Comparison of ENCODE assay signal across 8 cellular contexts in genomic region chr3:139389552-139390368, GRCh38. TPM values are rescaled to one million over a fixed set of nuclear protein-coding genes. Genes with fewer than 3 reads are reported as not detected.
DNase-seq lines count a peak whose midpoint lies in the region; ATAC-seq, FAIRE-seq and TF ChIP-seq lines count a peak whose summit lies in the region.

Gene COPB2, minus strand, starts transcription at chr3:139389647. Its CDS starts 97 bp downstream, at chr3:139389550.

- FAIRE-seq in endothelial cell of umbilical vein (lab: Jason Lieb, UNC): peak; percentile 95

- in situ Hi-C loops in IMR-90 (cut with MboI; ENCODE audit: low sequenced_read_pairs): loop anchor here (5.0 kb wide), 1 partner anchor 42 kb away; no protein-coding TSS in a partner anchor

- no peak for TF ChIP-seq RAD21 in IMR-90 (IDR thresholded peaks at IDR 0.05; ENCODE audit: low read length)

- H3K27me3 ChIP-seq in IMR-90 (ENCODE audit: control insufficient read depth, insufficient read depth, low read length) (no peaks in the 10 kb centered on the region), endothelial cell of umbilical vein (ENCODE audit: control insufficient read depth in 2 of 2, insufficient read depth in 2 of 2, low read length in 2 of 2) (peaks cover 6 to 11% of the 10 kb centered on the region in 2 experiments)

- H3K56ac ChIP-seq in IMR-90 (ENCODE audit: extremely low read depth, insufficient read depth, low read length): peak within 1 kb of the TSS; percentile 96

- H3K9me3 ChIP-seq in IMR-90 (ENCODE audit: control insufficient read depth, insufficient read depth, low read length): no peaks in the 10 kb centered on the region
- H3K9me3 ChIP-seq in endothelial cell of umbilical vein (replicated peaks; ENCODE audit: control insufficient read depth, insufficient read depth, low read length): no peaks in the 10 kb centered on the region

- H3K79me2 ChIP-seq in endothelial cell of umbilical vein (ENCODE audit: control insufficient read depth, insufficient read depth, low read length): peaks cover 45% of the 10 kb centered on the region

- H4K5ac ChIP-seq in IMR-90 (ENCODE audit: low read depth, low read length): peak within 1 kb of the TSS; percentile 74

- H2AK9ac ChIP-seq in IMR-90 (replicated peaks; ENCODE audit: low read depth, low read length, poor library complexity): peak within 1 kb of the TSS; percentile 99

- H3K9ac ChIP-seq in IMR-90 (ENCODE audit: low read depth, low read length): peak within 1 kb of the TSS; percentile 95
- H3K9ac ChIP-seq in endothelial cell of umbilical vein (replicated peaks; ENCODE audit: extremely low read depth, insufficient read depth, low read length): peak within 1 kb of the TSS; percentile 98

- H2BK20ac ChIP-seq in IMR-90 (ENCODE audit: low read depth, low read length): 0 out of 2 replicates have a peak within 1 kb of the TSS, but pooled peaks have one; percentile 36

- peak within 1 kb of the TSS; percentile 89 for H4K91ac ChIP-seq in IMR-90 (ENCODE audit: insufficient read depth, low read depth, low read length)

- DNase-seq in DMS 273 (lab: John Stamatoyannopoulos, UW; ENCODE audit: unreplicated experiment) (peak; percentile 100), IMR-90 (peak; percentile 99), OCI-M1 (lab: John Stamatoyannopoulos, UW) (peak; percentile 99), activated T-cell treated with anti-CD3 and anti-CD28 coated beads for 24 hours (ENCODE audit: low read depth) (peak; percentile 96), endothelial cell of umbilical vein (ENCODE audit: low read depth, low spot score) (peak; percentile 100), midbrain (lab: John Stamatoyannopoulos, UW) (peak; percentile 100)
- DNase-seq in stimulated activated CD8-positive, alpha-beta memory T cell treated with anti-CD3 and anti-CD28 coated beads, Interleukin-2, amount 100 ng/mL, for 1 hour (ENCODE audit: low read depth in 2 of 2): peak; percentile 93 to 95

- dilution Hi-C loops in IMR-90 (cut with HindIII; ENCODE audit: low sequenced_read_pairs, unreplicated experiment): no loop called here
- dilution Hi-C loops in endothelial cell of umbilical vein (cut with MboI; ENCODE audit: extremely low pct_ligation_motif_present, low sequenced_read_pairs): no loop called here

- peak within 1 kb of the TSS; percentile 96 for H3K14ac ChIP-seq in IMR-90 (replicated peaks; ENCODE audit: low read depth, low read length)

- peak within 1 kb of the TSS; percentile 88 for H2BK5ac ChIP-seq in IMR-90 (ENCODE audit: low read depth, low read length, poor library complexity, severe bottlenecking)

- peaks cover 2 to 14% of the 10 kb centered on the region in 2 experiments; a peak in 2 of 4 replicates for H3K79me1 ChIP-seq in IMR-90 (ENCODE audit: low read depth in 1 of 2, low read length in 2 of 2)

- peak within 1 kb of the TSS; percentile 96 for H3K23ac ChIP-seq in IMR-90 (ENCODE audit: low read depth, low read length)

- no peaks in the 10 kb centered on the region for H3K36me3 ChIP-seq in IMR-90 (ENCODE audit: control insufficient read depth, insufficient read depth, low read length)
- no peaks in the 10 kb centered on the region for H3K36me3 ChIP-seq in endothelial cell of umbilical vein (ENCODE audit: control insufficient read depth in 2 of 2, extremely low read depth in 1 of 2, insufficient read depth in 2 of 2, low read length in 2 of 2)

- peak within 1 kb of the TSS; percentile 72 to 96 for H4K8ac ChIP-seq in IMR-90 (ENCODE audit: low read depth in 2 of 2, low read length in 2 of 2)

- H3K9me1 ChIP-seq in IMR-90 (ENCODE audit: insufficient read depth, low read length) (0 out of 2 replicates have a peak, but pooled peaks cover 3% of the 10 kb centered on the region), endothelial cell of umbilical vein (replicated peaks; ENCODE audit: control insufficient read depth, extremely low read depth, insufficient read depth, low read length) (no peaks in the 10 kb centered on the region)

- ATAC-seq in GM21528 (IDR thresholded peaks at IDR 0.05; ENCODE audit: low FRiP score, unreplicated experiment) (peak; percentile 99), IMR-90 (ENCODE audit: low read depth) (peak; percentile 98)

- H3K4ac ChIP-seq in IMR-90 (ENCODE audit: low read depth, low read length): peak within 1 kb of the TSS; percentile 93

- peaks cover 1% of the 10 kb centered on the region for H3K4me1 ChIP-seq in IMR-90 (ENCODE audit: control insufficient read depth, insufficient read depth, low read length)
- H3K4me1 ChIP-seq in endothelial cell of umbilical vein (ENCODE audit: control insufficient read depth, extremely low read depth, insufficient read depth, low read length): peaks cover 5% of the 10 kb centered on the region

- H3K4me3 ChIP-seq in IMR-90 (ENCODE audit: insufficient read depth, low read depth, low read length) (peak within 1 kb of the TSS; percentile 72), endothelial cell of umbilical vein (replicated peaks in 1 of 3; ENCODE audit: insufficient read depth in 1 of 3, low read depth in 1 of 3, low read length in 3 of 3) (peak within 1 kb of the TSS; percentile 60 to 100 (median 98))

- H4K20me1 ChIP-seq in IMR-90 (ENCODE audit: insufficient read depth, low read length) (peaks cover 35% of the 10 kb centered on the region), endothelial cell of umbilical vein (replicated peaks; ENCODE audit: control insufficient read depth, extremely low read depth, insufficient read depth, low read length) (peaks cover 3% of the 10 kb centered on the region)

- peak within 1 kb of the TSS; percentile 80 for H3K18ac ChIP-seq in IMR-90 (ENCODE audit: low read depth, low read length)

- 1% methylated on average over 12 of the region's 52 CpGs; no CpG with 5 or more reads in 1 of the 2 experiments for WGBS in IMR-90 (ENCODE audit: extremely low coverage in 2 of 2, insufficient read length in 1 of 2), 2 experiments

- H3K27ac ChIP-seq in IMR-90 (ENCODE audit: insufficient read depth, low read length): peak within 1 kb of the TSS; percentile 94
- peak within 1 kb of the TSS; percentile 86 for H3K27ac ChIP-seq in endothelial cell of umbilical vein (ENCODE audit: insufficient read depth, low read depth, low read length)

- intact Hi-C loops in IMR-90 (cut with micrococcal nuclease): loop anchor here (5.0 kb wide), 1 partner anchor 37 kb away; no protein-coding TSS in a partner anchor
- intact Hi-C loops in endothelial cell of umbilical vein (cut with micrococcal nuclease): loop anchor here (1.0 to 5.0 kb wide), 3 partner anchors 45 to 1553 kb away; partner anchors contain the start of genes MRPS22 and RBP1

- BruUV-seq in IMR-90 (replicated peaks; lab: Mats Ljungman, UMichigan) (no TSS peak), endothelial cell of umbilical vein (replicated peaks; lab: Mats Ljungman, UMichigan) (TSS peak; percentile 84)

- H2AK5ac ChIP-seq in IMR-90 (ENCODE audit: low read depth, low read length): peak within 1 kb of the TSS; percentile 83

- H2BK15ac ChIP-seq in IMR-90 (ENCODE audit: low read depth, low read length): no peak within 1 kb of the TSS

- peak within 1 kb of the TSS; percentile 82 for H2BK120ac ChIP-seq in IMR-90 (ENCODE audit: low read depth, low read length)

- H2AFZ ChIP-seq in IMR-90 (replicated peaks; ENCODE audit: low read length, poor library complexity): peak within 1 kb of the TSS; percentile 97
- peak within 1 kb of the TSS; percentile 49 for H2AFZ ChIP-seq in endothelial cell of umbilical vein (ENCODE audit: low read depth, low read length)

- CTCF ChIA-PET in IMR-90 (lab: Yijun Ruan, JAX): no interaction called here
- CTCF ChIA-PET in endothelial cell of umbilical vein (lab: Charles Lee): interaction anchor here (0.8 to 3.1 kb wide), 7 partner anchors 14 to 691 kb away, joined by 3 to 16 read pairs (median 3); no protein-coding TSS in a partner anchor

- TF ChIP-seq POLR2A in IMR-90 (IDR thresholded peaks at IDR 0.05; ENCODE audit: low read depth, low read length) (peak; percentile 92), endothelial cell of umbilical vein (IDR thresholded peaks at IDR 0.05; ENCODE audit: low read depth, low read length) (peak; percentile 73)

- H3K4me2 ChIP-seq in IMR-90 (ENCODE audit: low read depth, low read length) (peak within 1 kb of the TSS; percentile 98), endothelial cell of umbilical vein (ENCODE audit: insufficient read depth, low read length) (peak within 1 kb of the TSS; percentile 87)

- POLR2A ChIA-PET in IMR-90 (lab: Charles Lee; ENCODE audit: unreplicated experiment): interaction anchor here (0.9 to 1.0 kb wide), 2 partner anchors 10 to 26 kb away, joined by 3 to 4 read pairs; no protein-coding TSS in a partner anchor
- POLR2A ChIA-PET in endothelial cell of umbilical vein (lab: Charles Lee): interaction anchor here (0.6 to 1.0 kb wide), 3 partner anchors 16 to 46 kb away, joined by 3 to 4 read pairs (median 3); partner anchors contain the start of gene MRPS22

- no peak for TF ChIP-seq CTCF in IMR-90 (conservative IDR thresholded peaks at IDR 0.05; ENCODE audit: low read depth, low read length)
- no peak for TF ChIP-seq CTCF in endothelial cell of umbilical vein (IDR thresholded peaks at IDR 0.05; ENCODE audit: extremely low read depth in 1 of 2, insufficient read depth in 1 of 2, low read depth in 1 of 2, low read length in 2 of 2)

TF ChIP-seq in IMR-90, 13 proteins besides CTCF, POLR2A, EP300 and RAD21 (continues in another document):
- TF ChIP-seq CEBPB (IDR thresholded peaks at IDR 0.05; ENCODE audit: low read depth, low read length): peak; percentile 38; the same call in 1 of the 2 replicates

TF ChIP-seq in endothelial cell of umbilical vein, 7 proteins besides CTCF, POLR2A, EP300 and RAD21 (continues in another document):
- TF ChIP-seq MYC (IDR thresholded peaks at IDR 0.05; ENCODE audit: low read depth, low read length): no peak
- no peak for TF ChIP-seq FOS (IDR thresholded peaks at IDR 0.05; ENCODE audit: borderline replicate concordance, insufficient read depth, low read length)
- TF ChIP-seq MAX (IDR thresholded peaks at IDR 0.05; ENCODE audit: insufficient read depth, insufficient read length): peak; percentile 35
- TF ChIP-seq EZH2 (IDR thresholded peaks at IDR 0.05; ENCODE audit: borderline replicate concordance, low read depth, low read length, severe bottlenecking): no peak

RNA-seq across cellular contexts. Expression of gene COPB2, which starts in this region (rescaled TPM):
- total RNA-seq in IMR-90 (2012; rRNA removed) (363 and 549 TPM in 2 replicates), endothelial cell of umbilical vein (137 and 146 TPM in 2 replicates)
- polyA plus RNA-seq in IMR-90 (2012; rRNA removed) (140 and 179 TPM in 2 replicates), endothelial cell of umbilical vein (49.5 and 72.1 TPM in 2 replicates)
- 39.4 and 54.6 TPM in 2 replicates for polyA plus RNA-seq in IMR-90 (2012; cell fraction: cytosol; rRNA removed)
- 33.3 and 219 TPM in 2 replicates for polyA plus RNA-seq in IMR-90 (2012; cell fraction: nucleus; rRNA removed; ENCODE audit: low replicate concordance)
- polyA plus RNA-seq in endothelial cell of umbilical vein (2011; cell fraction: cytosol; rRNA removed): 68.4 and 76.7 TPM in 2 replicates
- 115 and 132 TPM in 2 replicates for polyA plus RNA-seq in endothelial cell of umbilical vein (2011; cell fraction: nucleus; rRNA removed)
- 124 and 138 TPM in 2 replicates for polyA plus RNA-seq in endothelial cell of umbilical vein (2012)
- 176 and 194 TPM in 2 replicates for polyA minus RNA-seq in endothelial cell of umbilical vein
- polyA minus RNA-seq in endothelial cell of umbilical vein (2011; cell fraction: cytosol; rRNA and poly(A)+ RNA removed): 74.1 TPM
- polyA minus RNA-seq in endothelial cell of umbilical vein (2011; cell fraction: nucleus; rRNA and poly(A)+ RNA removed): 106 and 145 TPM in 2 replicates

Comparison
In these comparisons a context has a peak if more than half of its experiments do, and no peak if none do; other contexts are left out.
1. Peak in every context shown above with its lines: DNase-seq, ATAC-seq, H3K4me3 ChIP-seq and H3K27ac ChIP-seq.